Comparison of ENCODE assay signal across 12 cellular contexts in genomic region chr4:9498468-9499058, GRCh38. TPM values are rescaled to one million over a fixed set of nuclear protein-coding genes. Genes with fewer than 3 reads are reported as not detected.
"Had no signal": no experiment of that assay in that cellular context is flagged by ENCODE, and none has a peak within 500 bp of the region (broad histone marks: within the 10 kb centered on the region; RNA-seq: fewer than 3 reads in every experiment).

No MANE protein-coding gene starts in this region.

RNA-seq across cellular contexts. Expression of gene DEFB131A, which starts 54.3 kb away (rescaled TPM):
- total RNA-seq: activated B cell treated with CpG ODN at 0.5 μM for 24 hours; activated CD8-positive, alpha-beta T cell treated with anti-CD3 and anti-CD28 coated beads, Interleukin-2, amount 10 ng/mL, durations not matched to agents 7 days and 5 days; activated naive CD4-positive, alpha-beta T cell treated with anti-CD3 and anti-CD28 coated beads, Interleukin-2, amount 50 U/mL, for 72 hours; fibroblast of lung; lower leg skin; naive thymus-derived CD4-positive, alpha-beta T cell; posterior vena cava; right atrium auricular region; SJSA1; T-helper 2 cell treated with Interferon-gamma antibody and Interleukin-4, amounts not matched to agents 100 ng/mL and 5 ng/mL, for 36 hours; temporal lobe; urinary bladder had no signal
- polyA plus RNA-seq: fibroblast of lung; naive thymus-derived CD4-positive, alpha-beta T cell; urinary bladder had no signal
